Comparison of ENCODE assay signal across 9 cellular contexts in genomic region chr4:53653484-53654053, GRCh38.
DNase-seq lines count a peak whose midpoint lies in the region; ATAC-seq and TF ChIP-seq lines count a peak whose summit lies in the region.
"Had no signal": no experiment of that assay in that cellular context is flagged by ENCODE, and none has a peak within 500 bp of the region (broad histone marks: within the 10 kb centered on the region; RNA-seq: fewer than 3 reads in every experiment).

No MANE protein-coding gene starts in this region.

- no peaks in the 10 kb centered on the region for H3K9me3 ChIP-seq in parathyroid adenoma (ENCODE audit: control insufficient read depth, low read length)

- H3K4me1 ChIP-seq in KMS-11 (ENCODE audit: low read depth, poor library complexity, severe bottlenecking) (peaks cover 20% of the 10 kb centered on the region), parathyroid adenoma (no peaks in the 10 kb centered on the region)

- no peaks in the 10 kb centered on the region for H3K27me3 ChIP-seq in KMS-11 (ENCODE audit: insufficient read depth, low read depth)
- no peaks in the 10 kb centered on the region for H3K27me3 ChIP-seq in parathyroid adenoma (ENCODE audit: control insufficient read depth, insufficient read depth, low read length)

- peak overlapping the region; percentile 9 for H3K27ac ChIP-seq in KMS-11
- no peak overlapping the region for H3K27ac ChIP-seq in parathyroid adenoma

- no peaks in the 10 kb centered on the region for H4K20me1 ChIP-seq in KMS-11 (ENCODE audit: insufficient read depth)

- H3K4me3 ChIP-seq in KMS-11 (IDR thresholded peaks at IDR 0.05; ENCODE audit: insufficient read depth, low read depth, low read length) (no peak overlapping the region), astrocyte of the spinal cord (ENCODE audit: low read depth, low read length) (no peak overlapping the region), parathyroid adenoma (ENCODE audit: low read depth, low read length) (peak overlapping the region; percentile 23)

- in situ Hi-C loops in astrocyte of the spinal cord (cut with HindIII; ENCODE audit: low sequenced_read_pairs), result no loop called here

- H2AFZ ChIP-seq in KMS-11 (ENCODE audit: low read depth) (0 out of 2 replicates have a peak overlapping the region, but pooled peaks have one; percentile 1), parathyroid adenoma (peak overlapping the region; percentile 2)

- ATAC-seq in Right ventricle myocardium superior (ENCODE audit: poor library complexity), result peak; percentile 38

- intact Hi-C loops in Right ventricle myocardium superior (cut with DNase I) (no loop called here), cardiac septum (cut with DNase I) (no loop called here)

- H3K36me3 ChIP-seq in KMS-11 (ENCODE audit: insufficient read depth) (no peaks in the 10 kb centered on the region), parathyroid adenoma (ENCODE audit: control insufficient read depth, insufficient read depth, low read length) (no peaks in the 10 kb centered on the region)

- no peak for TF ChIP-seq CTCF in KMS-11 (conservative IDR thresholded peaks at IDR 0.05; ENCODE audit: low read depth, low read length)
- TF ChIP-seq CTCF in astrocyte of the spinal cord (IDR thresholded peaks at IDR 0.05; ENCODE audit: low read depth, low read length), result no peak
- no peak for TF ChIP-seq CTCF in parathyroid adenoma (IDR thresholded peaks at IDR 0.05)

- H3K9ac ChIP-seq in KMS-11, result no peak overlapping the region
- H3K9ac ChIP-seq in parathyroid adenoma, result no peak overlapping the region

- no peak overlapping the region; the same call in 1 of the 2 replicates for H3K4me2 ChIP-seq in KMS-11
- peak overlapping the region; percentile 37 for H3K4me2 ChIP-seq in parathyroid adenoma (ENCODE audit: low read length)

- DNase-seq in Right ventricle myocardium superior (no peak), cardiac septum (ENCODE audit: low spot score) (no peak), astrocyte of the spinal cord (ENCODE audit: low read depth, low spot score) (peak; percentile 18), globus pallidus (ENCODE audit: low spot score) (no peak), NCI-H526 treated with DMSO at 0.1 percent for 48 hours (lab: John Stamatoyannopoulos, UW) (no peak)
- DNase-seq in central memory CD4-positive, alpha-beta T cell, result no peak
- DNase-seq: CD4-positive, CD25-positive, alpha-beta regulatory T cell had no signal

- H3K79me2 ChIP-seq in KMS-11 (ENCODE audit: insufficient read depth, low read depth) (no peaks in the 10 kb centered on the region), parathyroid adenoma (no peaks in the 10 kb centered on the region)
